8 cellular contexts compared by ENCODE assay signal in genomic region chr11:65467306-65467705, GRCh38. TPM values are rescaled to one million over a fixed set of nuclear protein-coding genes. Genes with fewer than 3 reads are reported as not detected.
DNase-seq lines count a peak whose midpoint lies in the region; ATAC-seq and TF ChIP-seq lines count a peak whose summit lies in the region.
"Not testable (repeated sequence)": the region's sequence is repeated elsewhere in the genome, so short reads cannot be mapped to it uniquely, and the experiment has no call there.

No MANE protein-coding gene starts in this region.

- H3K27ac ChIP-seq in 22Rv1, result peak overlapping the region; percentile 42
- peak overlapping the region; percentile 61 for H3K27ac ChIP-seq in OCI-LY1 (ENCODE audit: low read depth, low read length, poor library complexity, severe bottlenecking)

- not testable (repeated sequence) for H3K79me2 ChIP-seq in OCI-LY1 (ENCODE audit: insufficient read depth, low read length)

- intact Hi-C loops in left ventricle myocardium superior (cut with micrococcal nuclease); mucosa of descending colon (cut with DNase I, micrococcal nuclease): not testable (repeated sequence)

- not testable (repeated sequence) for H3K9me3 ChIP-seq in OCI-LY1 (ENCODE audit: low read length); mucosa of descending colon

- not testable (repeated sequence) for H3K9me3 Mint-ChIP-seq in HFFc6; chondrocyte (ENCODE audit: low read depth)

- H3K36me3 ChIP-seq in OCI-LY1 (ENCODE audit: insufficient read depth, low read length); mucosa of descending colon (ENCODE audit: low read depth): not testable (repeated sequence)

- H3K9ac ChIP-seq in OCI-LY1 (ENCODE audit: low read length), result not testable (repeated sequence)

- H3K4me3 Mint-ChIP-seq in HFFc6; chondrocyte (ENCODE audit: unreplicated experiment): not testable (repeated sequence)

- H3K4me1 ChIP-seq in OCI-LY1 (ENCODE audit: insufficient read depth, low read length, severe bottlenecking) (peaks cover 47% of the 10 kb centered on the region), mucosa of descending colon (ENCODE audit: low read depth) (peaks cover 26% of the 10 kb centered on the region)

- not testable (repeated sequence) for H3F3A ChIP-seq in OCI-LY1 (ENCODE audit: insufficient read depth, low read length)

- H3K4me2 ChIP-seq in OCI-LY1 (ENCODE audit: low read length), result not testable (repeated sequence)

- not testable (repeated sequence) for H3K27me3 ChIP-seq in OCI-LY1 (ENCODE audit: insufficient read depth, low read length)

- H3K27ac Mint-ChIP-seq in HFFc6, result peak overlapping the region; percentile 34; the same call in 1 of the 2 replicates
- H3K27ac Mint-ChIP-seq in chondrocyte (ENCODE audit: unreplicated experiment), result not testable (repeated sequence)

- H3K27me3 Mint-ChIP-seq in HFFc6 (ENCODE audit: insufficient read depth); chondrocyte (ENCODE audit: low read depth): not testable (repeated sequence)

- TF ChIP-seq CTCF in 22Rv1 (IDR thresholded peaks at IDR 0.05), result peak; percentile 56
- TF ChIP-seq CTCF in GM12864 (IDR thresholded peaks at IDR 0.05; ENCODE audit: low read depth, low read length, missing control alignments), result peak; percentile 12
- TF ChIP-seq CTCF in HFFc6 (IDR thresholded peaks at IDR 0.05), result peak; percentile 29; the same call in 1 of the 2 replicates
- not testable (repeated sequence) for TF ChIP-seq CTCF in OCI-LY1 (IDR thresholded peaks at IDR 0.05; ENCODE audit: low read length); mucosa of descending colon (IDR thresholded peaks at IDR 0.05)
- peak; percentile 4 for TF ChIP-seq CTCF in astrocyte of the cerebellum (IDR thresholded peaks at IDR 0.05; ENCODE audit: low read depth, low read length, missing control alignments)
- peak; percentile 39 for TF ChIP-seq CTCF in chondrocyte (IDR thresholded peaks at IDR 0.05)

- not testable (repeated sequence) for DNase-seq in GM12864 (ENCODE audit: low read depth); HFFc6; astrocyte of the cerebellum (ENCODE audit: low read depth); chondrocyte (ENCODE audit: low spot score)
- DNase-seq in left ventricle myocardium superior, result peak; percentile 10
- DNase-seq in mucosa of descending colon, result peak in 2 of 3 donors; percentile 25 to 54

- not testable (repeated sequence) for H3K4me3 ChIP-seq in GM12864 (ENCODE audit: low read depth, low read length); OCI-LY1 (ENCODE audit: low read depth, low read length, poor library complexity, severe bottlenecking); astrocyte of the cerebellum (ENCODE audit: low read depth, low read length); mucosa of descending colon

- not testable (repeated sequence) for H2AFZ ChIP-seq in OCI-LY1 (ENCODE audit: low read length)

- H3K4me1 Mint-ChIP-seq in HFFc6 (ENCODE audit: low read depth), result peaks cover 40% of the 10 kb centered on the region
- peaks cover 30% of the 10 kb centered on the region for H3K4me1 Mint-ChIP-seq in chondrocyte (ENCODE audit: low read depth)

- H4K20me1 ChIP-seq in OCI-LY1 (ENCODE audit: insufficient read depth, low read length), result not testable (repeated sequence)

- ATAC-seq in left ventricle myocardium superior, mucosa of descending colon: not testable (repeated sequence)

- H3K9me2 ChIP-seq in OCI-LY1 (ENCODE audit: low read depth, low read length), result not testable (repeated sequence)

- not testable (repeated sequence) for H3K36me3 Mint-ChIP-seq in HFFc6 (ENCODE audit: low read depth); chondrocyte (ENCODE audit: low read depth)

- in situ Hi-C loops in astrocyte of the cerebellum (cut with HindIII; ENCODE audit: low sequenced_read_pairs), result not testable (repeated sequence)

RNA-seq across cellular contexts. Expression of gene MALAT1, which starts 31.5 kb away (rescaled TPM):
- 1,000 to 10,000 TPM; 3,136 to 4,087 (median 3,570) TPM for total RNA-seq in HFFc6 (2021; fragmentation: NEBNext Ultra II Directional; extraction: Animal tissue kit (Norgen Biotek cat#: 25700))
- total RNA-seq in chondrocyte, result 11,810 to 14,376 TPM (median 12,130 TPM) in 3 replicates
- 7,191 TPM for total RNA-seq in left ventricle myocardium superior
- total RNA-seq in mucosa of descending colon, result over 10,000 TPM; 10,779 to 14,350 (median 11,224) TPM

RNA-seq across cellular contexts. Expression of gene NEAT1, which starts 44.7 kb away (rescaled TPM):
- total RNA-seq in HFFc6 (2021; fragmentation: NEBNext Ultra II Directional; extraction: Animal tissue kit (Norgen Biotek cat#: 25700)), result 100 to 1,000 TPM; 185 to 250 (median 213) TPM
- total RNA-seq in chondrocyte (333 to 440 TPM (median 377 TPM) in 3 replicates), left ventricle myocardium superior (508 TPM), mucosa of descending colon (1,000 to 10,000 TPM; 1,133 to 1,409 (median 1,237) TPM)

RNA-seq across cellular contexts. Expression of gene SCYL1, which starts 57.6 kb away (rescaled TPM):
- 100 to 1,000 TPM; 120 to 137 (median 126) TPM for total RNA-seq in HFFc6 (2021; fragmentation: NEBNext Ultra II Directional; extraction: Animal tissue kit (Norgen Biotek cat#: 25700))
- 108 to 123 TPM (median 120 TPM) in 3 replicates for total RNA-seq in chondrocyte
- 60.4 TPM for total RNA-seq in left ventricle myocardium superior
- 10 to 100 TPM; 60.1 to 77.4 (median 60.3) TPM for total RNA-seq in mucosa of descending colon
